Comparison of ENCODE assay signal across 8 cellular contexts in the genomic region with DNA sequence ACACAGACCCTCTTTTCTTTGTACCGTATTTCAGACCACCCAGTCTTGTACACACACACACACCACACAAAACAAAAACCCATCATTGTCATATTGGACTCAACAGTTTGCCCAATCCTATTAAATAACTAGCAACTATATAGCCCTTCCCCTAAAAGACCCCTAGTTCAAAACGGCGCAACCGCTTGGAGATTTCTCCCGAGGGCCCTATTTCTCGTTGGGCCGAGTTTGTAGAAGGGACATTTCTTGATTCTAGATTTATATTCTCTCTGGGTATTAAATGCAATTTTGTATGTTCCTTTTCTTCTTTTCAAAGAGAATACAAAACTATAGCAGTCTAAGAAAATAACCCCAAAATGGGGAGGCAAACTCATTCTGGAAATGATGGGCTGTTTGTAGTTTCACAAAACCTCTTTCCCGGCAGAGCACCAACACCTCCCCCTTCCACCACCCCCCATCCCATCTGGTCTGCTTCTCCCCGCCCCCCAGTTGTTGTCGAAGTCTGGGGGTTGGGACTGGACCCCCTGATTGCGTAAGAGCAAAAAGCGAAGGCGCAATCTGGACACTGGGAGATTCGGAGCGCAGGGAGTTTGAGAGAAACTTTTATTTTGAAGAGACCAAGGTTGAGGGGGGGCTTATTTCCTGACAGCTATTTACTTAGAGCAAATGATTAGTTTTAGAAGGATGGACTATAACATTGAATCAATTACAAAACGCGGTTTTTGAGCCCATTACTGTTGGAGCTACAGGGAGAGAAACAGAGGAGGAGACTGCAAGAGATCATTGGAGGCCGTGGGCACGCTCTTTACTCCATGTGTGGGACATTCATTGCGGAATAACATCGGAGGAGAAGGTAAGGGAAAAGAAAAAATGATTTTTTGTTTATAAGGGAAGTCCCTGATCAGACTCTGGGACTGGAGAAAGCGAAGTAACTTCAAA. TPM values are rescaled to one million over a fixed set of nuclear protein-coding genes. Genes with fewer than 3 reads are reported as not detected.
DNase-seq lines count a peak whose midpoint lies in the region; ATAC-seq and FAIRE-seq lines count a peak whose summit lies in the region.

A gene (plus strand): TSS at position 731 of the 939 bp plus-strand sequence. CDS start 29,476 bp downstream, outside the sequence.

- peaks cover 2 to 4% of the 10 kb centered on the region in 2 donors for H3K4me1 ChIP-seq in small intestine (ENCODE audit: control insufficient read depth in 2 of 2, insufficient read depth in 1 of 2, low read depth in 1 of 2, low read length in 1 of 2)

- H3K9me3 ChIP-seq in iPS-18c (ENCODE audit: control insufficient read depth, insufficient read depth, low read length), result peaks cover 2% of the 10 kb centered on the region
- H3K9me3 ChIP-seq in small intestine (ENCODE audit: control insufficient read depth, low read depth), result no peaks in the 10 kb centered on the region

- no peak for FAIRE-seq in small intestine (lab: Jason Lieb, UNC)

- DNase-seq in HCEC 1CT (peak; percentile 82), amniotic stem cell (lab: John Stamatoyannopoulos, UW) (peak; percentile 47), small intestine (no peak), COR-L47 (lab: John Stamatoyannopoulos, UW) (no peak), NCI-H187 treated with DMSO at 0.1 percent for 48 hours (lab: John Stamatoyannopoulos, UW) (no peak)
- no peak for DNase-seq in activated T-cell treated with anti-CD3 and anti-CD28 coated beads, Interleukin-2, amount 50 U/mL, for 1 hour

- WGBS in small intestine, 3 donors, result 7 to 11% (median 9%) methylated on average over 22 of the region's 22 CpGs

- H3K36me3 ChIP-seq in small intestine (ENCODE audit: control insufficient read depth in 2 of 2, insufficient read depth in 2 of 2, low read length in 2 of 2), result no peaks in the 10 kb centered on the region

- peak within 1 kb of the TSS in 1 of 2 donors; percentile 75 for H3K27ac ChIP-seq in small intestine (ENCODE audit: low read depth in 1 of 2, low read length in 1 of 2)

- peaks cover 19 to 32% of the 10 kb centered on the region in 2 donors for H3K27me3 ChIP-seq in small intestine (ENCODE audit: control insufficient read depth in 2 of 2, insufficient read depth in 2 of 2, low read length in 2 of 2)

- H3K4me3 ChIP-seq in iPS-18c (ENCODE audit: insufficient read depth, low read depth, low read length) (peak within 1 kb of the TSS; percentile 51), small intestine (ENCODE audit: low read depth in 1 of 2, low read length in 2 of 2) (peak within 1 kb of the TSS; percentile 25 to 29)

- no peak for ATAC-seq in GM21529 (IDR thresholded peaks at IDR 0.05; ENCODE audit: unreplicated experiment)

RNA-seq across cellular contexts. Expression of the gene that starts here (rescaled TPM):
- 10 to 100 TPM in 1 of 3 donors, 1 to 10 TPM in 1, under 1 TPM in 1; 0.67 to 12.9 (median 2.4) TPM for polyA plus RNA-seq in small intestine

Comparison
In these comparisons a context has a peak if more than half of its experiments do, and no peak if none do; other contexts are left out.
1. DNase-seq: peak in HCEC 1CT (single experiment) and amniotic stem cell (single experiment); none in small intestine (single experiment), COR-L47 (single experiment), NCI-H187 treated with DMSO at 0.1 percent for 48 hours (single experiment) and activated T-cell treated with anti-CD3 and anti-CD28 coated beads, Interleukin-2, amount 50 U/mL, for 1 hour (single experiment).